ENCODE assay signal across 23 cellular contexts in genomic region chr7:27759491-27759890, GRCh38. TPM values are rescaled to one million over a fixed set of nuclear protein-coding genes. Genes with fewer than 3 reads are reported as not detected.
A peak's percentile ranks its signal among the peaks of the same experiment; 100 is the strongest.
DNase-seq lines count a peak whose midpoint lies in the region; ATAC-seq, FAIRE-seq and TF ChIP-seq lines count a peak whose summit lies in the region.
"Had no signal": no experiment of that assay in that cellular context is flagged by ENCODE, and none has a peak within 500 bp of the region (broad histone marks: within the 10 kb centered on the region; RNA-seq: fewer than 3 reads in every experiment).

No MANE protein-coding gene starts in this region.

- no peak for TF ChIP-seq EP300 in A549 (IDR thresholded peaks at IDR 0.05)

- peaks cover 54% of the 10 kb centered on the region for H3K4me1 ChIP-seq in A549
- H3K4me1 ChIP-seq: BE2C; BLaER1 treated with 17β-estradiol and CSF1 and Interleukin-3, amounts not matched to agents 10 nM and 100 nM had no signal

- H3K27ac ChIP-seq in A549, result peak overlapping the region; percentile 40 to 76; a peak in 5 of 6 replicates
- no peak overlapping the region for H3K27ac ChIP-seq in WERI-Rb-1
- H3K27ac ChIP-seq: 22Rv1; BLaER1 treated with 17β-estradiol and CSF1 and Interleukin-3, amounts not matched to agents 10 nM and 100 nM had no signal

- H3K4me2 ChIP-seq in A549, result peak overlapping the region; percentile 50
- H3K4me2 ChIP-seq: BLaER1 treated with 17β-estradiol and CSF1 and Interleukin-3, amounts not matched to agents 10 nM and 100 nM; GM23338 had no signal

- WGBS in A549 (ENCODE audit: missing lambda C conversion rate), result 79% methylated on average over 1 of the region's 1 CpG

- TF ChIP-seq CTCF in A549 (IDR thresholded peaks at IDR 0.05) (no peak), WERI-Rb-1 (IDR thresholded peaks at IDR 0.05; ENCODE audit: low read depth, low read length) (no peak)

- no peak for TF ChIP-seq RAD21 in A549 (conservative IDR thresholded peaks at IDR 0.05 in 1 of 2, IDR thresholded peaks at IDR 0.05 in 1 of 2)

- POLR2A ChIA-PET in A549 (lab: Yijun Ruan, JAX), result no interaction called here

- H3K27me3 ChIP-seq in WERI-Rb-1 (ENCODE audit: insufficient read depth, low read depth, severe bottlenecking), result no peaks in the 10 kb centered on the region
- H3K27me3 ChIP-seq: BE2C; BLaER1 treated with 17β-estradiol and CSF1 and Interleukin-3, amounts not matched to agents 10 nM and 100 nM had no signal

- no peak for TF ChIP-seq POLR2A in A549 (IDR thresholded peaks at IDR 0.05; ENCODE audit: low read length)

- peaks cover 5% of the 10 kb centered on the region for H3K36me3 ChIP-seq in WERI-Rb-1

- ATAC-seq in A549 (peak in 1 of 2 experiments; percentile 51; a peak in 2 of 6 replicates), HG03469 (IDR thresholded peaks at IDR 0.05; ENCODE audit: unreplicated experiment) (no peak)
- ATAC-seq: GM23338, HCT116 had no signal

- H3K9me3 ChIP-seq in A549 (peaks cover 10% of the 10 kb centered on the region; the same call in 2 of the 3 replicates), WERI-Rb-1 (ENCODE audit: severe bottlenecking) (no peaks in the 10 kb centered on the region)
- H3K9me3 ChIP-seq: BE2C had no signal

- H3K4me3 ChIP-seq in A549, result no peak overlapping the region
- H3K4me3 ChIP-seq in WERI-Rb-1 (ENCODE audit: low read depth, low read length), result no peak overlapping the region
- H3K4me3 ChIP-seq: BLaER1 treated with 17β-estradiol and CSF1 and Interleukin-3, amounts not matched to agents 10 nM and 100 nM; GM23338 had no signal

- peak in 1 of 2 experiments; percentile 33 for DNase-seq in A549 (ENCODE audit: low read depth in 1 of 2, low spot score in 1 of 2)
- DNase-seq in RCC 7860 (ENCODE audit: low spot score), result no peak
- DNase-seq in iris pigment epithelial cell (ENCODE audit: low read depth), result peak; percentile 21
- DNase-seq in WERI-Rb-1, result no peak
- no peak for DNase-seq in activated CD4-positive, alpha-beta T cell treated with anti-CD3 and anti-CD28 coated beads, Interleukin-2, amount 50 U/mL, for 1 hour
- no peak for DNase-seq in activated effector memory CD4-positive, alpha-beta T cell treated with Interleukin-2 at 50 U/mL for 16 hours
- DNase-seq: ACHN; AML-193; BE2C; CD4-positive, alpha-beta T cell; CD8-positive, alpha-beta memory T cell; DMS53; DMS79 treated with DMSO at 0.1 percent for 48 hours; GF-D8; H9 had no signal

- CTCF ChIA-PET in A549 (lab: Yijun Ruan, JAX), result no interaction called here

- FAIRE-seq in A549 (lab: Jason Lieb, UNC) (no peak), G401.6 (lab: Jason Lieb, UNC) (peak; percentile 45), RCC 7860 (lab: Jason Lieb, UNC) (peak; percentile 71)
- FAIRE-seq: D721Med, GM12892 had no signal

TF ChIP-seq in A549, 52 proteins besides CTCF, POLR2A, EP300 and RAD21:
- TF ChIP-seq JUNB (IDR thresholded peaks at IDR 0.05), result peak; percentile 22; the same call in 1 of the 2 replicates
- no peak for TF ChIP-seq FOSL2 (IDR thresholded peaks at IDR 0.05)
- TF ChIP-seq FOSL2 (CRISPR knock-in tag; IDR thresholded peaks at IDR 0.05), result peak; percentile 47; the same call in 1 of the 2 replicates
- TF ChIP-seq GATA3 (IDR thresholded peaks at IDR 0.05; ENCODE audit: borderline replicate concordance), result peak; percentile 38; the same call in 1 of the 2 replicates
- no peak for TF ChIP-seq HOXA7 (CRISPR knock-in tag; IDR thresholded peaks at IDR 0.05)

RNA-seq across cellular contexts. Expression of gene TAX1BP1, which starts 19.5 kb away (rescaled TPM):
- polyA plus RNA-seq in A549 (2011; rRNA removed) (180 and 249 TPM in 2 replicates), A549 (2017; fragmentation: RNase III; extraction: RNeasy Plus Mini Kit Qiagen cat#74134 plus additional on column Dnase treatment) (105 to 111 TPM (median 105 TPM) in 3 replicates)
- polyA plus RNA-seq in A549 (2012; cell fraction: cytosol; rRNA removed), result 39.8 and 45.1 TPM in 2 replicates
- 42.3 and 74.6 TPM in 2 replicates for polyA plus RNA-seq in A549 (2012; cell fraction: nucleus; rRNA removed)
- 127 and 210 TPM in 2 replicates for polyA minus RNA-seq in A549 (2011; rRNA and poly(A)+ RNA removed)
